15 cellular contexts compared by ENCODE assay signal in the genomic region with DNA sequence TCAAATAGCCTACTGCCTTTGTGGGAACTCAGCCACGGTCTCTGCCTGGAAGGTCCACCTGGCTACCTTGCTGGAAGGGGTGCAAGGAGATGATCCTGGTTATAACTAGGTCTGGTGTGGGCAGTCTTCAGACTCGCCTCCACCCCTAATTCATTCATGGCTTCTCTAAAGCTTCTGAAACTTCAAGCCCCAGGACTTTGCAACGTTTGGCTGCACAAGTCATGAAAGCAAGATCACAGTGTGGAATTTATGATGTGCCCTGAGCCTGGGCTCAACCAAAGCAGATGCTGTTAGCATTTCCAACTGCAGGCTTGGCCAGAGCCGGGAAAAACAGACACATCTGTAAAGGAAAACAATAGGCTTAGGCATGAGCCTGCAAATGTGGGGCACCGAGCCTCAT.
"Had no signal": no experiment of that assay in that cellular context is flagged by ENCODE, and none has a peak within 500 bp of the region (broad histone marks: within the 10 kb centered on the region; RNA-seq: fewer than 3 reads in every experiment).

No MANE protein-coding gene starts in this region.

- H3K9me3 Mint-ChIP-seq: activated B cell treated with CpG ODN at 0.5 μM for 24 hours; activated CD4-positive, alpha-beta T cell treated with anti-CD3 and anti-CD28 coated beads, Interleukin-2, amount 10 ng/mL, durations not matched to agents 7 days and 5 days; natural killer cell; stimulated activated naive CD8-positive, alpha-beta T cell treated with anti-CD3 and anti-CD28 coated beads, Interleukin-15, amount 100 ng/mL, for 72 hours had no signal

- H3K4me1 ChIP-seq: psoas muscle, testis had no signal

- H3K27me3 ChIP-seq: testis had no signal

- DNase-seq: activated B cell treated with CpG ODN at 0.5 μM for 24 hours; activated CD4-positive, alpha-beta T cell treated with anti-CD3 and anti-CD28 coated beads, Interleukin-2, amount 10 ng/mL, durations not matched to agents 7 days and 5 days; activated T-cell treated with anti-CD3 and anti-CD28 coated beads for 4 hours; anterior cingulate cortex; left cardiac atrium; mammary epithelial cell; natural killer cell; psoas muscle; stimulated activated CD4-positive, alpha-beta T cell treated with anti-CD3 and anti-CD28 coated beads, Interleukin-15, amount 100 ng/mL, for 24 hours; stimulated activated CD4-positive, alpha-beta T cell treated with anti-CD3 and anti-CD28 coated beads, Interleukin-4, amount 100 ng/mL, for 24 hours; stimulated activated naive CD8-positive, alpha-beta T cell treated with anti-CD3 and anti-CD28 coated beads, Interleukin-15, amount 100 ng/mL, for 72 hours; T-helper 1 cell; testis had no signal

- H3K9me3 ChIP-seq: psoas muscle, testis had no signal

- H3K4me3 ChIP-seq: psoas muscle, testis had no signal

- H3K27me3 Mint-ChIP-seq: activated CD4-positive, alpha-beta T cell treated with anti-CD3 and anti-CD28 coated beads, Interleukin-2, amount 10 ng/mL, durations not matched to agents 7 days and 5 days; activated naive CD8-positive, alpha-beta T cell; stimulated activated naive CD8-positive, alpha-beta T cell treated with anti-CD3 and anti-CD28 coated beads, Interleukin-15, amount 100 ng/mL, for 72 hours had no signal

- H3K36me3 Mint-ChIP-seq: activated naive CD8-positive, alpha-beta T cell; natural killer cell had no signal

- H3K27ac ChIP-seq: psoas muscle, testis had no signal

- H3K4me3 Mint-ChIP-seq: activated B cell treated with CpG ODN at 0.5 μM for 24 hours; activated CD4-positive, alpha-beta T cell treated with anti-CD3 and anti-CD28 coated beads, Interleukin-2, amount 10 ng/mL, durations not matched to agents 7 days and 5 days; activated naive CD8-positive, alpha-beta T cell; natural killer cell; stimulated activated naive CD8-positive, alpha-beta T cell treated with anti-CD3 and anti-CD28 coated beads, Interleukin-15, amount 100 ng/mL, for 72 hours had no signal

- H3K4me1 Mint-ChIP-seq: activated B cell treated with CpG ODN at 0.5 μM for 24 hours; activated CD4-positive, alpha-beta T cell treated with anti-CD3 and anti-CD28 coated beads, Interleukin-2, amount 10 ng/mL, durations not matched to agents 7 days and 5 days; natural killer cell; stimulated activated naive CD8-positive, alpha-beta T cell treated with anti-CD3 and anti-CD28 coated beads, Interleukin-15, amount 100 ng/mL, for 72 hours had no signal

- ATAC-seq: esophagus mucosa; left cardiac atrium; natural killer cell; stimulated activated naive CD8-positive, alpha-beta T cell treated with anti-CD3 and anti-CD28 coated beads, Interleukin-15, amount 100 ng/mL, for 72 hours had no signal
